8 cellular contexts compared by ENCODE assay signal in genomic region chr5:80141147-80141671, GRCh38.
A peak's percentile ranks its signal among the peaks of the same experiment; 100 is the strongest.
DNase-seq lines count a peak whose midpoint lies in the region; ATAC-seq and TF ChIP-seq lines count a peak whose summit lies in the region.

No MANE protein-coding gene starts in this region.

- intact Hi-C loops in Right ventricle myocardium inferior (cut with DNase I): loop anchor here (2.0 to 5.0 kb wide), 2 partner anchors 51 to 116 kb away; partner anchors contain the start of gene SERINC5
- intact Hi-C loops in posterior vena cava (cut with DNase I): loop anchor here in 1 of 2 donors (10.0 kb wide), 1 partner anchor 1626 kb away; no protein-coding TSS in a partner anchor

- no peak overlapping the region for H3K4me3 Mint-ChIP-seq in activated CD4-positive, alpha-beta memory T cell treated with anti-CD3 and anti-CD28 coated beads, Interleukin-2, amount 10 ng/mL, durations not matched to agents 7 days and 5 days

- no peaks in the 10 kb centered on the region for H3K9me3 Mint-ChIP-seq in activated CD4-positive, alpha-beta memory T cell treated with anti-CD3 and anti-CD28 coated beads, Interleukin-2, amount 10 ng/mL, durations not matched to agents 7 days and 5 days

- peak overlapping the region; percentile 90 for H3K27ac Mint-ChIP-seq in activated CD4-positive, alpha-beta memory T cell treated with anti-CD3 and anti-CD28 coated beads, Interleukin-2, amount 10 ng/mL, durations not matched to agents 7 days and 5 days

- POLR2A ChIA-PET in activated CD4-positive, alpha-beta memory T cell treated with anti-CD3 and anti-CD28 coated beads, Interleukin-2, amount 10 ng/mL, durations not matched to agents 7 days and 5 days (lab: Charles Lee): interaction anchor here (0.6 to 6.9 kb wide), 15 partner anchors 10 to 151 kb away, joined by 3 to 43 read pairs (median 4); partner anchors contain the start of gene SERINC5
- POLR2A ChIA-PET in HEK293T (lab: Yijun Ruan, JAX): no interaction called here

- ATAC-seq in Right ventricle myocardium inferior (peak; percentile 98), GM19351 (IDR thresholded peaks at IDR 0.05; ENCODE audit: unreplicated experiment) (no peak)

- H3K36me3 Mint-ChIP-seq in activated CD4-positive, alpha-beta memory T cell treated with anti-CD3 and anti-CD28 coated beads, Interleukin-2, amount 10 ng/mL, durations not matched to agents 7 days and 5 days (ENCODE audit: low read depth): peaks cover 76% of the 10 kb centered on the region

- CTCF ChIA-PET in activated CD4-positive, alpha-beta memory T cell treated with anti-CD3 and anti-CD28 coated beads, Interleukin-2, amount 10 ng/mL, durations not matched to agents 7 days and 5 days (lab: Charles Lee): interaction anchor here (1.0 to 3.6 kb wide), 2 partner anchors 49 to 52 kb away, joined by 4 to 17 read pairs; no protein-coding TSS in a partner anchor
- CTCF ChIA-PET in HEK293T (lab: Yijun Ruan, JAX): no interaction called here

- H3K27me3 Mint-ChIP-seq in activated CD4-positive, alpha-beta memory T cell treated with anti-CD3 and anti-CD28 coated beads, Interleukin-2, amount 10 ng/mL, durations not matched to agents 7 days and 5 days: no peaks in the 10 kb centered on the region

- peaks cover 76% of the 10 kb centered on the region for H3K4me1 Mint-ChIP-seq in activated CD4-positive, alpha-beta memory T cell treated with anti-CD3 and anti-CD28 coated beads, Interleukin-2, amount 10 ng/mL, durations not matched to agents 7 days and 5 days

- DNase-seq in GM04503 (ENCODE audit: low read depth) (peak; percentile 72), Right ventricle myocardium inferior (ENCODE audit: missing footprints) (peak; percentile 94), posterior vena cava (ENCODE audit: low spot score) (peak; percentile 94), HEK293T (ENCODE audit: extremely low spot score) (no peak), germinal center (ENCODE audit: low spot score) (no peak), T-helper 9 cell (no peak)
- DNase-seq in activated CD4-positive, alpha-beta memory T cell treated with anti-CD3 and anti-CD28 coated beads, Interleukin-2, amount 10 ng/mL, durations not matched to agents 7 days and 5 days: no peak

TF ChIP-seq in HEK293T, 16 proteins besides CTCF, POLR2A, EP300 and RAD21:
- no peak for TF ChIP-seq PKNOX1 (IDR thresholded peaks at IDR 0.05)

Comparison
In these comparisons a context has a peak if more than half of its experiments do, and no peak if none do; other contexts are left out.
1. DNase-seq: peak in GM04503 (single experiment), Right ventricle myocardium inferior (single experiment) and posterior vena cava (single experiment); none in activated CD4-positive, alpha-beta memory T cell treated with anti-CD3 and anti-CD28 coated beads, Interleukin-2, amount 10 ng/mL, durations not matched to agents 7 days and 5 days (single experiment), HEK293T (single experiment), germinal center (single experiment) and T-helper 9 cell (single experiment).